21 cellular contexts compared by ENCODE assay signal in genomic region chr11:61571869-61572268, GRCh38. TPM values are rescaled to one million over a fixed set of nuclear protein-coding genes. Genes with fewer than 3 reads are reported as not detected.
"Had no signal": no experiment of that assay in that cellular context is flagged by ENCODE, and none has a peak within 500 bp of the region (broad histone marks: within the 10 kb centered on the region; RNA-seq: fewer than 3 reads in every experiment).

No MANE protein-coding gene starts in this region.

- H3K4me1 ChIP-seq: adrenal gland, breast epithelium had no signal

- H3K36me3 ChIP-seq: adrenal gland, breast epithelium, Peyer's patch had no signal

- H3K4me3 ChIP-seq: adrenal gland, breast epithelium, Peyer's patch had no signal

- H3K27me3 ChIP-seq: adrenal gland, Peyer's patch had no signal

- H3K27ac ChIP-seq: adrenal gland, breast epithelium, Peyer's patch, RWPE1 had no signal

- ATAC-seq: activated CD4-positive, CD25-positive, alpha-beta regulatory T cell treated with anti-CD3 and anti-CD28 coated beads, Interleukin-2, amount 50 U/mL, for 24 hours; activated CD8-positive, alpha-beta T cell treated with anti-CD3 and anti-CD28 coated beads for 36 hours had no signal

- DNase-seq: activated CD4-positive, alpha-beta T cell treated with anti-CD3 and anti-CD28 coated beads for 4 hours; activated CD8-positive, alpha-beta memory T cell treated with anti-CD3 and anti-CD28 coated beads, Interleukin-2, amount 50 U/mL, for 48 hours; activated CD8-positive, alpha-beta T cell treated with anti-CD3 and anti-CD28 coated beads for 36 hours; activated naive CD4-positive, alpha-beta T cell treated with anti-CD3 and anti-CD28 coated beads, Interleukin-2, amount 50 U/mL, for 16 hours; activated naive CD8-positive, alpha-beta T cell treated with anti-CD3 and anti-CD28 coated beads, Interleukin-2, amount 10 ng/mL, durations not matched to agents 7 days and 5 days; activated T-cell treated with anti-CD3 and anti-CD28 coated beads, Interleukin-2, amount 50 U/mL, for 1 hour; adrenal gland; aorta; KG1; NCI-H1048; NCI-H146; NCI-H187 treated with DMSO at 0.1 percent for 48 hours; NCI-H2081 treated with DMSO at 0.1 percent for 48 hours; NCI-H2171; NCI-H2227 treated with DMSO at 0.1 percent for 48 hours; NCI-H526 treated with DMSO at 0.1 percent for 48 hours; Peyer's patch; SHP77 treated with DMSO at 0.1 percent for 48 hours had no signal

- H3K9me3 ChIP-seq: adrenal gland, breast epithelium, Peyer's patch had no signal

RNA-seq across cellular contexts. Expression of gene SYT7, which starts 9.0 kb away (rescaled TPM):
- total RNA-seq: activated CD8-positive, alpha-beta T cell treated with anti-CD3 and anti-CD28 coated beads for 36 hours; activated naive CD8-positive, alpha-beta T cell treated with anti-CD3 and anti-CD28 coated beads, Interleukin-2, amount 10 ng/mL, durations not matched to agents 7 days and 5 days had no signal
